ENCODE assay signal across 1 cellular context in the genomic region with DNA sequence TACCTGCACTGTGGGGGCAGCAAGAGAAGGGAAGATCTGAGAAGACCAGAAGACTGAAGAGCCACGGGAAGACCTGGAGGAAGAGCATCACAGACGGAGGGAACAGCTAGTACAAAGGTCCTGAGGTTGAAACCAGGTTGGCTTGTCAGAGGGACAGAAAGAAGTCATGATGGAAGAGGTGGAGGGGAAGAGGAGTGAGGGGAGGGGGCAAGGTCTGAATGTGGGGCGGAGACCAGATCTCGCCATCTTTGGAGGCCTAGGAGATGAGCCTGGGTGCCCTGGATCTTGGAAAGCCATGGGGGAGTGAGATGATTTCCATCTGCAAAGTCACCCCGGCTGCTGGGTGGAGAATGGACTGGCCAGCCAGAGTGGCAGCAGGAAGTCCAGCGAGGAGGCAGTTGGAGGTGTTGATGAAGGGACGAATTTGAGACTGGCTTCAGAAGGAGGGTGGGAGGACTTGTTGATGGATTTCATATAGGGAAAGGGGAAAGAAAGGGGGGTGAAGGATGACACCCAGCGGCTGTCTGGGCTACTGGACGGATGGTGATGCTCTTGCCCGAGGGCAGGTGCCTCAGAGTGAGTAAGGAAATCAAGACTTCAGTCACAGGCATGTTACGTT.
TF ChIP-seq lines count a peak whose summit lies in the region.

No MANE protein-coding gene starts in this region.

TF ChIP-seq in IMR-90, 13 proteins besides CTCF, POLR2A, EP300 and RAD21 (continued from another document):
- TF ChIP-seq MXI1 (IDR thresholded peaks at IDR 0.05; ENCODE audit: borderline replicate concordance, low read depth, low read length) = no peak
- TF ChIP-seq, protein P1, sequence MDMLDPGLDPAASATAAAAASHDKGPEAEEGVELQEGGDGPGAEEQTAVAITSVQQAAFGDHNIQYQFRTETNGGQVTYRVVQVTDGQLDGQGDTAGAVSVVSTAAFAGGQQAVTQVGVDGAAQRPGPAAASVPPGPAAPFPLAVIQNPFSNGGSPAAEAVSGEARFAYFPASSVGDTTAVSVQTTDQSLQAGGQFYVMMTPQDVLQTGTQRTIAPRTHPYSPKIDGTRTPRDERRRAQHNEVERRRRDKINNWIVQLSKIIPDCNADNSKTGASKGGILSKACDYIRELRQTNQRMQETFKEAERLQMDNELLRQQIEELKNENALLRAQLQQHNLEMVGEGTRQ (IDR thresholded peaks at IDR 0.05; ENCODE audit: low read depth, low read length) = no peak
- no peak for TF ChIP-seq MAZ (IDR thresholded peaks at IDR 0.05; ENCODE audit: borderline replicate concordance, low read depth, low read length)
- no peak for TF ChIP-seq CHD1 (IDR thresholded peaks at IDR 0.05; ENCODE audit: low read depth, low read length)
- TF ChIP-seq, protein P2, sequence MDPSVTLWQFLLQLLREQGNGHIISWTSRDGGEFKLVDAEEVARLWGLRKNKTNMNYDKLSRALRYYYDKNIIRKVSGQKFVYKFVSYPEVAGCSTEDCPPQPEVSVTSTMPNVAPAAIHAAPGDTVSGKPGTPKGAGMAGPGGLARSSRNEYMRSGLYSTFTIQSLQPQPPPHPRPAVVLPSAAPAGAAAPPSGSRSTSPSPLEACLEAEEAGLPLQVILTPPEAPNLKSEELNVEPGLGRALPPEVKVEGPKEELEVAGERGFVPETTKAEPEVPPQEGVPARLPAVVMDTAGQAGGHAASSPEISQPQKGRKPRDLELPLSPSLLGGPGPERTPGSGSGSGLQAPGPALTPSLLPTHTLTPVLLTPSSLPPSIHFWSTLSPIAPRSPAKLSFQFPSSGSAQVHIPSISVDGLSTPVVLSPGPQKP (IDR thresholded peaks at IDR 0.05; ENCODE audit: borderline replicate concordance, low read depth, low read length) = no peak
- TF ChIP-seq FOS (IDR thresholded peaks at IDR 0.05; ENCODE audit: low read depth, low read length) = no peak
- TF ChIP-seq RFX5 (IDR thresholded peaks at IDR 0.05; ENCODE audit: low read depth, low read length) = no peak
- TF ChIP-seq MAFK (IDR thresholded peaks at IDR 0.05; ENCODE audit: low read depth, low read length) = no peak
- TF ChIP-seq RCOR1 (IDR thresholded peaks at IDR 0.05; ENCODE audit: insufficient replicate concordance, low read length) = no peak
